Comparison of ENCODE assay signal across 1 cellular context in the genomic region with DNA sequence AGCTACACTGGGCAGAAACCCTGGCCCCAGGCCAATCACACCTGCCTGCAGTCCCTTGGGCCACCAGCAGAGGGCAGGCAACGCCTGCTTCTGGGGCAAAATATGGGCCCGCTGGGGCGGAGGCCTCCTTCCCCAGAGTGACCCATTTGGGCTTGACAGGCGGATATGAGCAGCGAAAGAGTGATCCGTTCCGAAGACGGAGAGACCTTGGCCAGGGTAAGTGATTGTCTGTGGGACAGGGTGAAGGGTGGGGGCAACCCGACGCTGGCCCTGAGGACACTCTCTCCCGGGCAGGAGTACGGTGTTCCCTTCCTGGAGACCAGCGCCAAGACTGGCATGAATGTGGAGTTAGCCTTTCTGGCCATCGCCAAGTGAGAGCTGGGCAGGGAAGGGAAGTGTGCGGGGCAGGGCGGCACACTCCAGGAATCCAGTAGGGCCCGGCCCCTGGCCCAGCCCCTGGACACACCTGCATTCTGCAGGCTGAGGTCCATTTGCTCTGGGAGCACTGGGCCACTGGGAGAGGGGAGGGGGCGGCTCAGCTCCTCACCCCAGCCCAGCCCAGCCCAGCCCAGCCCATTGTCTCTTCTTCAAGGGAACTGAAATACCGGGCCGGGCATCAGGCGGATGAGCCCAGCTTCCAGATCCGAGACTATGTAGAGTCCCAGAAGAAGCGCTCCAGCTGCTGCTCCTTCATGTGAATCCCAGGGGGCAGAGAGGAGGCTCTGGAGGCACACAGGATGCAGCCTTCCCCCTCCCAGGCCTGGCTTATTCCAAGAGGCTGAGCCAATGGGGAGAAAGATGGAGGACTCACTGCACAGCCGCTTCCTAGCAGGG.
TF ChIP-seq lines count a peak whose summit lies in the region.

No MANE protein-coding gene starts in this region.

TF ChIP-seq in HEK293T, 16 proteins besides CTCF, POLR2A, EP300 and RAD21:
- no peak for TF ChIP-seq L3MBTL2 (conservative IDR thresholded peaks at IDR 0.05)
- TF ChIP-seq SP1 (IDR thresholded peaks at IDR 0.05) = no peak
- TF ChIP-seq TARDBP (IDR thresholded peaks at IDR 0.05) = no peak
- no peak for TF ChIP-seq ELF4 (IDR thresholded peaks at IDR 0.05)
- TF ChIP-seq, protein P1, sequence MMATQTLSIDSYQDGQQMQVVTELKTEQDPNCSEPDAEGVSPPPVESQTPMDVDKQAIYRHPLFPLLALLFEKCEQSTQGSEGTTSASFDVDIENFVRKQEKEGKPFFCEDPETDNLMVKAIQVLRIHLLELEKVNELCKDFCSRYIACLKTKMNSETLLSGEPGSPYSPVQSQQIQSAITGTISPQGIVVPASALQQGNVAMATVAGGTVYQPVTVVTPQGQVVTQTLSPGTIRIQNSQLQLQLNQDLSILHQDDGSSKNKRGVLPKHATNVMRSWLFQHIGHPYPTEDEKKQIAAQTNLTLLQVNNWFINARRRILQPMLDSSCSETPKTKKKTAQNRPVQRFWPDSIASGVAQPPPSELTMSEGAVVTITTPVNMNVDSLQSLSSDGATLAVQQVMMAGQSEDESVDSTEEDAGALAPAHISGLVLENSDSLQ (IDR thresholded peaks at IDR 0.05) = no peak
- no peak for TF ChIP-seq CTBP1 (IDR thresholded peaks at IDR 0.05; ENCODE audit: borderline replicate concordance)
- no peak for TF ChIP-seq SUZ12 (IDR thresholded peaks at IDR 0.05)
- no peak for TF ChIP-seq FOXA1 (IDR thresholded peaks at IDR 0.05)
- TF ChIP-seq BHLHE40 (IDR thresholded peaks at IDR 0.05; ENCODE audit: borderline replicate concordance) = no peak
- no peak for TF ChIP-seq LEF1 (IDR thresholded peaks at IDR 0.05; ENCODE audit: borderline replicate concordance)
TF ChIP-seq in HEK293T: peak in this region for 0.
